ENCODE assay signal across 8 cellular contexts in the genomic region with DNA sequence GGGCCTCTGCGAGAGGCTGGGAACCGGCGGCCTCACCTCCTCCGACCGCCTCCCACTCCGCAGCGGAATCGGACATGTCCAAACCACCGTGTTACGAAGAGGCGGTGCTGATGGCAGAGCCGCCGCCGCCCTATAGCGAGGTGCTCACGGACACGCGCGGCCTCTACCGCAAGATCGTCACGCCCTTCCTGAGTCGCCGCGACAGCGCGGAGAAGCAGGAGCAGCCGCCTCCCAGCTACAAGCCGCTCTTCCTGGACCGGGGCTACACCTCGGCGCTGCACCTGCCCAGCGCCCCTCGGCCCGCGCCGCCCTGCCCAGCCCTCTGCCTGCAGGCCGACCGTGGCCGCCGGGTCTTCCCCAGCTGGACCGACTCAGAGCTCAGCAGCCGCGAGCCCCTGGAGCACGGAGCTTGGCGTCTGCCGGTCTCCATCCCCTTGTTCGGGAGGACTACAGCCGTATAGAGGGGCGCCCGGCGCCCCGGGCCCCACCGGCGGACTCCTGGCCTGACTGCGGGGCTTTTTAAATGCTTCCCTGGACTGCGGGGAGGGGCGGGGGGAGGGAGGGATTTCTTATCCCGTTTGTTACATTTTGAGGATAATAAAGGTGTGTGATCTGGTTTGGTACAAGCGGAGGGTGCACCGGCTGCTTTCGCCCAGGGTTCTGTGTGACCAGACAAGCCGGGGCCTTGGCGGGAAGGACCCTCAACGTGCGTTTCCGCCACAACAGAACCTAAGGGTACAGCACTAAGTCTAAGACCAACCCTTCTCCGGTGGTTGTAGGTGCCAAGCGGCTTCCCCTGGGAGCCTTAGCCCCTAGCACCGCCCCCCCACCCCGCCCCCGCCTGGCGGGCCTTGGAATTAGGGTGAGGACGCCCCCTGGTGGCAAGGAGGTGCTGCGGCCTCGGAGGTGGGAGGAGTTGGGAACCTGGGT. TPM values are rescaled to one million over a fixed set of nuclear protein-coding genes. Genes with fewer than 3 reads are reported as not detected.
DNase-seq lines count a peak whose midpoint lies in the region; ATAC-seq and TF ChIP-seq lines count a peak whose summit lies in the region.

No MANE protein-coding gene starts in this region.

- peak overlapping the region; percentile 80 for H3K27ac ChIP-seq in WERI-Rb-1
- no peak overlapping the region for H3K27ac ChIP-seq in mammary epithelial cell (ENCODE audit: insufficient read depth, low read depth, low read length)

- H3K36me3 ChIP-seq in WERI-Rb-1 (peaks cover 20% of the 10 kb centered on the region), mammary epithelial cell (ENCODE audit: insufficient read depth, low read length) (no peaks in the 10 kb centered on the region)

- under 1% methylated on average over 25 of the region's 76 CpGs for WGBS in mammary epithelial cell (ENCODE audit: low coverage, missing lambda C conversion rate)

- H3K4me1 ChIP-seq in mammary epithelial cell (ENCODE audit: insufficient read depth, low read length): peaks cover 38% of the 10 kb centered on the region

- DNase-seq in NCI-H524 (lab: John Stamatoyannopoulos, UW): peak; percentile 81 to 89
- no peak for DNase-seq in NCI-H524 treated with DMSO at 0.1 percent for 48 hours (lab: John Stamatoyannopoulos, UW)
- DNase-seq in NCI-H2171 treated with DMSO at 0.1 percent for 48 hours (lab: John Stamatoyannopoulos, UW): peak; percentile 81
- DNase-seq in WERI-Rb-1: peak; percentile 89
- peak; percentile 75 for DNase-seq in mammary epithelial cell
- peak; percentile 80 for DNase-seq in inferior parietal cortex (ENCODE audit: extremely low spot score)
- peak; percentile 92 to 98 for DNase-seq in stimulated activated CD4-positive, alpha-beta T cell treated with anti-CD3 and anti-CD28 coated beads, Interleukin-12 subunit alpha, Interleukin-12 subunit beta, amount 100 ng/mL, for 24 hours (ENCODE audit: low read depth in 2 of 2)

- peak; percentile 17 for ATAC-seq in HG03045 (IDR thresholded peaks at IDR 0.05; ENCODE audit: unreplicated experiment)

- in situ Hi-C loops in mammary epithelial cell (cut with MboI; ENCODE audit: low sequenced_read_pairs in 2 of 2): loop anchor here (5.0 to 10.0 kb wide), 3 partner anchors 54 to 131 kb away; a partner anchor contains a TSS

- no peak overlapping the region for H3K9ac ChIP-seq in mammary epithelial cell (ENCODE audit: insufficient read depth, low read length)

- TF ChIP-seq CTCF in WERI-Rb-1 (IDR thresholded peaks at IDR 0.05; ENCODE audit: low read depth, low read length) (peak; percentile 68), mammary epithelial cell (conservative IDR thresholded peaks at IDR 0.05 in 1 of 2, IDR thresholded peaks at IDR 0.05 in 1 of 2; ENCODE audit: extremely low read depth in 1 of 2, insufficient read depth in 1 of 2, low read depth in 1 of 2, low read length in 2 of 2) (peak; percentile 57 to 95)

- H3K4me3 ChIP-seq in WERI-Rb-1 (ENCODE audit: low read depth, low read length): peak overlapping the region; percentile 52
- peak overlapping the region; percentile 39 to 60 (median 57) for H3K4me3 ChIP-seq in mammary epithelial cell (replicated peaks in 1 of 3; ENCODE audit: insufficient read depth in 1 of 3, low read depth in 2 of 3, low read length in 3 of 3)

- CTCF ChIA-PET in mammary epithelial cell (lab: Charles Lee; ENCODE audit: low non-redundant PET): interaction anchor here (0.6 to 1.7 kb wide), 4 partner anchors 52 to 652 kb away, joined by 3 to 8 read pairs (median 4); no protein-coding TSS in a partner anchor

- no TSS peak for BruUV-seq in mammary epithelial cell (replicated peaks; lab: Mats Ljungman, UMichigan)

- H3K79me2 ChIP-seq in mammary epithelial cell (ENCODE audit: insufficient read depth, low read length): no peaks in the 10 kb centered on the region

- dilution Hi-C loops in mammary epithelial cell (cut with HindIII; ENCODE audit: low sequenced_read_pairs): no loop called here

- H4K20me1 ChIP-seq in mammary epithelial cell (ENCODE audit: insufficient read depth, low read length): no peaks in the 10 kb centered on the region

- H3K9me3 ChIP-seq in WERI-Rb-1 (ENCODE audit: severe bottlenecking): no peaks in the 10 kb centered on the region
- no peaks in the 10 kb centered on the region for H3K9me3 ChIP-seq in mammary epithelial cell (replicated peaks; ENCODE audit: insufficient read depth, low read length)

- peak overlapping the region; percentile 98 for H3K4me2 ChIP-seq in mammary epithelial cell (ENCODE audit: insufficient read depth, low read depth, low read length)

- H3K27me3 ChIP-seq in WERI-Rb-1 (ENCODE audit: insufficient read depth, low read depth, severe bottlenecking) (no peaks in the 10 kb centered on the region), mammary epithelial cell (ENCODE audit: insufficient read depth, low read length) (no peaks in the 10 kb centered on the region)

- peak overlapping the region; percentile 30 for H2AFZ ChIP-seq in mammary epithelial cell (ENCODE audit: low read depth, low read length)

- intact Hi-C loops in mammary epithelial cell (cut with micrococcal nuclease): loop anchor here (1.0 to 2.0 kb wide), 4 partner anchors 29 to 147 kb away; a partner anchor contains a TSS

RNA-seq across cellular contexts. Expression of a gene that starts 9.3 kb away (rescaled TPM):
- total RNA-seq in mammary epithelial cell: 10 to 100 TPM; 13.9 to 23.3 TPM
- 14.2 TPM for polyA plus RNA-seq in mammary epithelial cell
- polyA minus RNA-seq in mammary epithelial cell: 1.2 TPM

RNA-seq across cellular contexts. Expression of a gene that starts 17.5 kb away (rescaled TPM):
- total RNA-seq in mammary epithelial cell: 100 to 1,000 TPM in 1 of 2 donors, 10 to 100 TPM in 1; 80.3 to 107 TPM
- polyA plus RNA-seq in mammary epithelial cell: 35.0 TPM
- 42.0 TPM for polyA minus RNA-seq in mammary epithelial cell

RNA-seq across cellular contexts. Expression of a gene that starts 29.4 kb away (rescaled TPM):
- 10 to 100 TPM; 25.8 to 39.1 TPM for total RNA-seq in mammary epithelial cell
- polyA plus RNA-seq in mammary epithelial cell: 28.7 TPM
- 11.4 TPM for polyA minus RNA-seq in mammary epithelial cell

RNA-seq across cellular contexts. Expression of a gene that starts 41.5 kb away (rescaled TPM):
- total RNA-seq in mammary epithelial cell: 100 to 1,000 TPM; 235 to 259 TPM
- 103 TPM for polyA plus RNA-seq in mammary epithelial cell
- polyA minus RNA-seq in mammary epithelial cell: 95.3 TPM

RNA-seq across cellular contexts. Expression of a gene that starts 46.6 kb away (rescaled TPM):
- total RNA-seq in mammary epithelial cell: 1 to 10 TPM; 4.3 to 5.7 TPM
- 5.4 TPM for polyA plus RNA-seq in mammary epithelial cell
- polyA minus RNA-seq in mammary epithelial cell: 0.88 TPM
